ENCODE assay signal across 9 cellular contexts in genomic region chr19:58406818-58407657, GRCh38. TPM values are rescaled to one million over a fixed set of nuclear protein-coding genes. Genes with fewer than 3 reads are reported as not detected.
DNase-seq lines count a peak whose midpoint lies in the region; ATAC-seq, FAIRE-seq and TF ChIP-seq lines count a peak whose summit lies in the region.
"Had no signal": no experiment of that assay in that cellular context is flagged by ENCODE, and none has a peak within 500 bp of the region (broad histone marks: within the 10 kb centered on the region; RNA-seq: fewer than 3 reads in every experiment).

No MANE protein-coding gene starts in this region.

- no peak overlapping the region for H3K27ac ChIP-seq in aorta (ENCODE audit: low read depth in 1 of 2, low read length in 2 of 2)

- no peaks in the 10 kb centered on the region for H3K36me3 ChIP-seq in aorta (ENCODE audit: control insufficient read depth in 1 of 2, insufficient read depth in 2 of 2, low read length in 1 of 2)

- no peak for DNase-seq in D721Med (ENCODE audit: insufficient read length, low spot score)
- no peak for DNase-seq in LNCaP clone FGC (ENCODE audit: low read depth)
- peak; percentile 38 for DNase-seq in choroid plexus epithelial cell (ENCODE audit: low read depth)
- no peak for DNase-seq in neural crest cell (ENCODE audit: low read depth, low spot score)
- DNase-seq in aorta: no peak
- DNase-seq in NCI-H526 treated with DMSO at 0.1 percent for 48 hours (lab: John Stamatoyannopoulos, UW): no peak
- DNase-seq: NCI-H2171 had no signal

- H3K9me3 Mint-ChIP-seq in neural crest cell: no peaks in the 10 kb centered on the region

- no peaks in the 10 kb centered on the region for H3K9me3 ChIP-seq in aorta (ENCODE audit: control insufficient read depth, low read length)

- H3K4me3 Mint-ChIP-seq in neural crest cell: peak overlapping the region; percentile 100

- peak; percentile 15 for TF ChIP-seq CTCF in D721Med (IDR thresholded peaks at IDR 0.05; ENCODE audit: insufficient read depth, missing control alignments)
- no peak for TF ChIP-seq CTCF in LNCaP clone FGC (IDR thresholded peaks at IDR 0.05; ENCODE audit: control insufficient read depth, extremely low read depth, insufficient read depth)
- TF ChIP-seq CTCF in choroid plexus epithelial cell (conservative IDR thresholded peaks at IDR 0.05; ENCODE audit: low read depth, low read length): peak; percentile 59
- TF ChIP-seq CTCF in neural crest cell (conservative IDR thresholded peaks at IDR 0.05): peak; percentile 59

- peak overlapping the region; percentile 96 for H3K27ac Mint-ChIP-seq in neural crest cell (ENCODE audit: unreplicated experiment)

- no peaks in the 10 kb centered on the region for H3K4me1 ChIP-seq in aorta (ENCODE audit: control insufficient read depth in 1 of 2, insufficient read depth in 2 of 2, low read length in 2 of 2)

- H3K4me3 ChIP-seq in LNCaP clone FGC (ENCODE audit: low read depth, low read length) (peak overlapping the region; percentile 78), choroid plexus epithelial cell (ENCODE audit: low read depth, low read length) (peak overlapping the region; percentile 97), aorta (ENCODE audit: low read length in 2 of 2) (no peak overlapping the region)

- ATAC-seq in GM19324 (IDR thresholded peaks at IDR 0.05; ENCODE audit: low FRiP score, unreplicated experiment) (no peak), aorta (ENCODE audit: low FRiP score) (no peak), HG02798 (IDR thresholded peaks at IDR 0.05; ENCODE audit: poor library complexity, unreplicated experiment) (no peak)

- H3K27me3 Mint-ChIP-seq in neural crest cell (ENCODE audit: low read depth): peaks cover 12% of the 10 kb centered on the region

- no peak for FAIRE-seq in D721Med (lab: Jason Lieb, UNC)

- intact Hi-C loops in aorta (cut with DNase I): no loop called here

- peaks cover 45% of the 10 kb centered on the region for H3K4me1 Mint-ChIP-seq in neural crest cell

- WGBS in aorta, 2 donors: 66 to 72% methylated on average over 10 of the region's 10 CpGs

- no peaks in the 10 kb centered on the region for H3K27me3 ChIP-seq in aorta (ENCODE audit: control insufficient read depth in 1 of 2, insufficient read depth in 2 of 2, low read length in 1 of 2)

- H3K36me3 Mint-ChIP-seq in neural crest cell (ENCODE audit: low read depth): peaks cover 21% of the 10 kb centered on the region

RNA-seq across cellular contexts. Expression of gene ZNF584, which starts 1.4 kb away (rescaled TPM):
- total RNA-seq in neural crest cell (28.4 and 31.1 TPM in 2 replicates), aorta (10 to 100 TPM; 11.8 to 13.4 TPM)
- 10 to 100 TPM in 1 of 2 donors, under 1 TPM in 1; 0.75 to 10.3 TPM for polyA plus RNA-seq in aorta

RNA-seq across cellular contexts. Expression of gene RNF225, which starts 11.6 kb away (rescaled TPM):
- total RNA-seq in neural crest cell (1.5 and 1.6 TPM in 2 replicates), aorta (not detected)
- not detected for polyA plus RNA-seq in aorta

RNA-seq across cellular contexts. Expression of gene RPS5, which starts 20.0 kb away (rescaled TPM):
- total RNA-seq in neural crest cell (1,209 and 1,215 TPM in 2 replicates), aorta (100 to 1,000 TPM; 609 to 674 TPM)
- polyA plus RNA-seq in aorta: 1,000 to 10,000 TPM; 1,453 to 1,636 TPM

RNA-seq across cellular contexts. Expression of gene ZNF837, which starts 26.2 kb away (rescaled TPM):
- total RNA-seq in neural crest cell: 4.5 and 5.0 TPM in 2 replicates
- 1 to 10 TPM in 1 of 2 donors, under 1 TPM in 1; 0.65 to 1.8 TPM for total RNA-seq in aorta
- polyA plus RNA-seq in aorta: 1 to 10 TPM in 1 of 2 donors, under 1 TPM in 1; 0.75 to 1.2 TPM

RNA-seq across cellular contexts. Expression of gene ZNF132, which starts 32.9 kb away (rescaled TPM):
- 0.28 and 0.52 TPM in 2 replicates for total RNA-seq in neural crest cell
- 1 to 10 TPM; 4.5 to 5.4 TPM for total RNA-seq in aorta
- polyA plus RNA-seq in aorta: 1 to 10 TPM in 1 of 2 donors, under 1 TPM in 1; 0.38 to 1.4 TPM

Comparison
In these comparisons a context has a peak if more than half of its experiments do, and no peak if none do; other contexts are left out.
1. H3K4me3 ChIP-seq: peak in LNCaP clone FGC (single experiment) and choroid plexus epithelial cell (single experiment); none in aorta (0 of 2).